Comparison of ENCODE assay signal across 10 cellular contexts in the genomic region with DNA sequence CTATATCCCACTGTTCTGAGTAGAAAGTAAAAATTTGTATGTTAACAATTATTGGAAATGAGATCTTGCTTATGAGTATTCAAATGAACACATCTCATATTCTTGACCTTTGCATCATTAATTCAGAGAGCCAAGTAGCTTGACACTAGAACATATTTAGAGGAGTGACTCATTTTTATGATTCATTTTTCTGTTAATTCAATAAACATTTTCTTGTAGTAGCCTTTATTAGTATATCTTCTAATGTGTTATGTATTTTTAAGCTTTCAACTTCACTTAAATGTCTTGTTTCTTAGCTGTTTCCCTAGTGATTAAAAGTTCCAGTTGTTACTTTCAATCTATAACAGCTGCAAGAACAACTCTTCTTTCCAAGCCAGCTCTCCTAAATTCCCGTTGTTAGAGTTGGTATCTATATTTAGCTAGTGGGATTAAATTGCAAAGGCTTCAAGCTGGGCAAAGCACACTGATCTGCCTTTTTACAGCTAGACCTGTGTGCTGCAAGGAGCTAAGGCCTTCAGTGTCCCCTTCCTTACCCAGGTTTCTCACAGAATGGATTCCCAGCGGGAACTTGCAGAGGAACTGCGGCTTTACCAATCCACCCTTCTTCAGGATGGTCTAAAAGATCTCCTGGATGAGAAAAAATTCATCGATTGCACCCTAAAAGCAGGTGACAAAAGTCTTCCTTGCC. TPM values are rescaled to one million over a fixed set of nuclear protein-coding genes. Genes with fewer than 3 reads are reported as not detected.
DNase-seq lines count a peak whose midpoint lies in the region; ATAC-seq, FAIRE-seq and TF ChIP-seq lines count a peak whose summit lies in the region.
"Had no signal": no experiment of that assay in that cellular context is flagged by ENCODE, and none has a peak within 500 bp of the region (broad histone marks: within the 10 kb centered on the region; RNA-seq: fewer than 3 reads in every experiment).

A gene (plus strand): TSS at position 473 of the 688 bp plus-strand sequence. CDS start 77 bp downstream, at position 550.

- H3K4me3 Mint-ChIP-seq in effector memory CD8-positive, alpha-beta T cell = no peak within 1 kb of the TSS
- H3K4me3 Mint-ChIP-seq: activated T-helper 1 cell treated with anti-CD3 and anti-CD28 coated beads, Interleukin-12 subunit alpha, Interleukin-12 subunit beta, Interleukin-2, Interleukin-4 antibody, amounts not matched to agents 30 ng/mL and 10 ng/mL and 1 ng/mL, durations not matched to agents 14 hours and 24 hours and 36 hours had no signal

- H3K9me3 ChIP-seq in HUES64 (ENCODE audit: insufficient read depth, low read depth, low read length) (no peaks in the 10 kb centered on the region), heart right ventricle (no peaks in the 10 kb centered on the region), small intestine (ENCODE audit: control insufficient read depth, low read depth) (no peaks in the 10 kb centered on the region)

- TF ChIP-seq CTCF in heart right ventricle (IDR thresholded peaks at IDR 0.05) = no peak

- no peaks in the 10 kb centered on the region for H3K36me3 Mint-ChIP-seq in effector memory CD8-positive, alpha-beta T cell (ENCODE audit: insufficient read depth)

- WGBS in HUES64 = 60% methylated on average over 4 of the region's 4 CpGs
- WGBS in heart right ventricle, 2 donors = 37 to 50% methylated on average over 4 of the region's 4 CpGs
- WGBS in small intestine, 3 donors = 74 to 82% (median 78%) methylated on average over 4 of the region's 4 CpGs

- H3K9me3 Mint-ChIP-seq in effector memory CD8-positive, alpha-beta T cell = no peaks in the 10 kb centered on the region
- H3K9me3 Mint-ChIP-seq: activated T-helper 1 cell treated with anti-CD3 and anti-CD28 coated beads, Interleukin-12 subunit alpha, Interleukin-12 subunit beta, Interleukin-2, Interleukin-4 antibody, amounts not matched to agents 30 ng/mL and 10 ng/mL and 1 ng/mL, durations not matched to agents 14 hours and 24 hours and 36 hours had no signal

- H3K27ac ChIP-seq in HUES64 (ENCODE audit: low read depth, low read length) (no peak within 1 kb of the TSS), heart right ventricle (peak within 1 kb of the TSS in 9 of 10 donors; percentile 36 to 78 (median 68)), small intestine (ENCODE audit: low read depth in 1 of 2, low read length in 1 of 2) (no peak within 1 kb of the TSS)

- no peaks in the 10 kb centered on the region for H3K4me1 Mint-ChIP-seq in effector memory CD8-positive, alpha-beta T cell (ENCODE audit: low read depth in 2 of 2)

- FAIRE-seq in small intestine (lab: Jason Lieb, UNC) = no peak
- FAIRE-seq in GM19239 (lab: Jason Lieb, UNC) = no peak

- DNase-seq in amniotic epithelial cell (ENCODE audit: low read depth) (peak; percentile 48), heart right ventricle (no peak), small intestine (peak; percentile 44), GM19239 (ENCODE audit: insufficient read length, low spot score) (no peak), NCI-H1436 (lab: John Stamatoyannopoulos, UW) (no peak)
- DNase-seq in effector memory CD8-positive, alpha-beta T cell = no peak
- DNase-seq: cortex of kidney, occipital lobe had no signal

- no peaks in the 10 kb centered on the region for H3K36me3 ChIP-seq in HUES64 (ENCODE audit: insufficient read depth, low read length)
- H3K36me3 ChIP-seq in heart right ventricle = peaks cover 0 to 10% (median 0%) of the 10 kb centered on the region in 9 donors
- H3K36me3 ChIP-seq in small intestine (ENCODE audit: control insufficient read depth in 2 of 2, insufficient read depth in 2 of 2, low read length in 2 of 2) = no peaks in the 10 kb centered on the region

- no peaks in the 10 kb centered on the region for H3K27me3 Mint-ChIP-seq in effector memory CD8-positive, alpha-beta T cell

- H3K27ac Mint-ChIP-seq in effector memory CD8-positive, alpha-beta T cell = no peak within 1 kb of the TSS
- H3K27ac Mint-ChIP-seq: activated T-helper 1 cell treated with anti-CD3 and anti-CD28 coated beads, Interleukin-12 subunit alpha, Interleukin-12 subunit beta, Interleukin-2, Interleukin-4 antibody, amounts not matched to agents 30 ng/mL and 10 ng/mL and 1 ng/mL, durations not matched to agents 14 hours and 24 hours and 36 hours had no signal

- ATAC-seq in heart right ventricle = peak; percentile 59 to 83 (median 76)
- no peak for ATAC-seq in effector memory CD8-positive, alpha-beta T cell (replicated peaks)

- 0 out of 2 replicates have a peak within 1 kb of the TSS, but pooled peaks have one; percentile 2 for H3K9ac ChIP-seq in HUES64 (ENCODE audit: low read depth, low read length)

- H3K4me1 ChIP-seq in HUES64 (ENCODE audit: insufficient read depth, low read length) = peaks cover 12% of the 10 kb centered on the region; the same call in 1 of the 2 replicates
- peaks cover 0 to 20% (median 10%) of the 10 kb centered on the region in 9 donors for H3K4me1 ChIP-seq in heart right ventricle
- peaks cover 0 to 1% of the 10 kb centered on the region in 2 donors for H3K4me1 ChIP-seq in small intestine (ENCODE audit: control insufficient read depth in 2 of 2, insufficient read depth in 1 of 2, low read depth in 1 of 2, low read length in 1 of 2)

- intact Hi-C loops in heart right ventricle (cut with DNase I) = no loop called here

- no peak within 1 kb of the TSS for H3K4me3 ChIP-seq in HUES64 (ENCODE audit: low read length)
- H3K4me3 ChIP-seq in heart right ventricle = peak within 1 kb of the TSS; percentile 4 to 54 (median 42)
- H3K4me3 ChIP-seq in small intestine (ENCODE audit: low read depth in 1 of 2, low read length in 2 of 2) = no peak within 1 kb of the TSS

- no peaks in the 10 kb centered on the region for H3K27me3 ChIP-seq in HUES64 (ENCODE audit: insufficient read depth, low read length)
- no peaks in the 10 kb centered on the region for H3K27me3 ChIP-seq in heart right ventricle
- no peaks in the 10 kb centered on the region for H3K27me3 ChIP-seq in small intestine (ENCODE audit: control insufficient read depth in 2 of 2, insufficient read depth in 2 of 2, low read length in 2 of 2)

RNA-seq across cellular contexts. Expression of the gene that starts here (rescaled TPM):
- polyA plus RNA-seq in HUES64 (2013, experiment 1 of 2) = 0.10 TPM
- polyA plus RNA-seq in HUES64 (2013, experiment 2 of 2) = not detected
- 100 to 1,000 TPM; 105 to 185 (median 132) TPM for total RNA-seq in heart right ventricle
- 10 to 100 TPM; 32.5 to 37.7 TPM for polyA plus RNA-seq in heart right ventricle
- polyA plus RNA-seq in small intestine = 1 to 10 TPM in 2 of 3 donors, under 1 TPM in 1; 0.31 to 2.7 (median 1.6) TPM
- total RNA-seq: activated T-helper 1 cell treated with anti-CD3 and anti-CD28 coated beads, Interleukin-12 subunit alpha, Interleukin-12 subunit beta, Interleukin-2, Interleukin-4 antibody, amounts not matched to agents 30 ng/mL and 10 ng/mL and 1 ng/mL, durations not matched to agents 14 hours and 24 hours and 36 hours had no signal

Comparison
In these comparisons a context has a peak if more than half of its experiments do, and no peak if none do; other contexts are left out.
1. RNA of the gene that starts here (polyA plus RNA-seq): 32.5 to 37.7 TPM in heart right ventricle; 0.31 to 2.7 TPM in small intestine; every median in the first group is over 4 times any median in the second.
2. H3K27ac ChIP-seq: peak in heart right ventricle (9 of 10); none in HUES64 (single experiment) and small intestine (0 of 2).
3. H3K4me3 ChIP-seq: peak in heart right ventricle (10 of 10); none in HUES64 (single experiment) and small intestine (0 of 2).
4. DNase-seq: peak in amniotic epithelial cell (single experiment) and small intestine (single experiment); none in heart right ventricle (0 of 2), GM19239 (single experiment), NCI-H1436 (single experiment) and effector memory CD8-positive, alpha-beta T cell (0 of 3).